ENCODE assay signal across 8 cellular contexts in the genomic region with DNA sequence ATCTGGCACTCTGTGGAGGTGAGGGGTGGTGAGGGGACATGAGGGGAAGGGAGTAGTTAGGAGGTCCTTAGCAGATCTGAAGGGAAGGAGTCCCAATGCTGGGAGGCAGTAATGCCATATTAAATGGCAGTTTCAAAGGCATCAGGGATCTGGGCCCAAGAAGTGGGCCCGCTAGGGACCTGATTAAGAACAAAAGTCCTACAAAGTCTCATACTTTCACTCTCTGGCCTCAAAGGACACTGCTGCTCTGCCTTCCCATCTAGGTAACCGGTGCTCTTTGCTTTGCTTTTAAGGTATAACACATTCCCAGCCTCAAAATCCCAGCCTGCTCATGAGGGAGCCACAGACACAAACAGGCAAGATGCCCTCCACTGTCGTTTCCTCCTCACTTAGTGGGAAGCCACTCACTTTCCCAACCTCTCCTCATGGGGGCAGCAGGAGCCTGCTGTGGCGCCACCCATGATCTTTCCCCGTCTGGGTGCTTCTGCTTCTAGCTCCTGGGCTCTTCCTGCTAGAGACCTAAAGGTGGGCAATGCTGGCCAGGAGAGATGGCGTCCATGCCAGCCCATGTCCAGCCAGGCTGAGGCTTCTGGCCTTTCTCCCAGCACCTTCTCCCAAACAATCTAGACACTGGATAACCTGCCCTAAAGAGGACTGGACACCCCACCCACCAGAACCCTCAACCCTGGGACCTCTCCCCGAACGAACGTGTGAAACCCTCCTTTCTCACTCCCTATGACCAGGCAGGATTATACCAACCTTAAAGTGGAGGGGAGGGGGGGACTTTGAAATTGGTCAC.
DNase-seq lines count a peak whose midpoint lies in the region; ATAC-seq and TF ChIP-seq lines count a peak whose summit lies in the region.

No MANE protein-coding gene starts in this region.

- H3K4me3 ChIP-seq in OCI-LY7 (ENCODE audit: low read depth, low read length, poor library complexity, severe bottlenecking) (no peak overlapping the region), iPS DF 6.9 (ENCODE audit: low read length) (no peak overlapping the region)

- H3K27ac ChIP-seq in OCI-LY7 (ENCODE audit: low read depth, low read length, poor library complexity, severe bottlenecking) (no peak overlapping the region), iPS DF 6.9 (ENCODE audit: low read length) (no peak overlapping the region)

- ATAC-seq in GM21447 (IDR thresholded peaks at IDR 0.05; ENCODE audit: unreplicated experiment) = peak; percentile 83
- peak; percentile 59 for ATAC-seq in HG03575 (IDR thresholded peaks at IDR 0.05; ENCODE audit: extremely low read depth, insufficient number of reproducible peaks, low FRiP score, unreplicated experiment)

- CTCF ChIA-PET in OCI-LY7 (lab: Charles Lee; ENCODE audit: unreplicated experiment) = no interaction called here

- peaks cover 9% of the 10 kb centered on the region for H3K4me1 ChIP-seq in OCI-LY7 (ENCODE audit: insufficient read depth, low read length, poor library complexity, severe bottlenecking)
- H3K4me1 ChIP-seq in iPS DF 6.9 (ENCODE audit: control insufficient read depth, insufficient read depth, low read length) = peaks cover 3% of the 10 kb centered on the region; the same call in 1 of the 2 replicates

- no CpG with 5 or more reads among the region's 9 CpGs for WGBS in iPS DF 6.9 (ENCODE audit: insufficient coverage, insufficient read length)

- no peaks in the 10 kb centered on the region for H4K20me1 ChIP-seq in OCI-LY7 (ENCODE audit: insufficient read depth, low read length)

- no peaks in the 10 kb centered on the region for H3K9me3 ChIP-seq in OCI-LY7 (ENCODE audit: low read length)
- no peaks in the 10 kb centered on the region for H3K9me3 ChIP-seq in iPS DF 6.9 (ENCODE audit: control insufficient read depth, insufficient read depth, low read length)

- intact Hi-C loops in OCI-LY7 (cut with micrococcal nuclease; ENCODE audit: unreplicated experiment) = loop anchor here (10.0 kb wide), 1 partner anchor 579 kb away; no protein-coding TSS in a partner anchor

- peak; percentile 61 for DNase-seq in NCI-H748 (lab: John Stamatoyannopoulos, UW; ENCODE audit: unreplicated experiment)
- DNase-seq in NCI-H748 treated with DMSO at 0.1 percent for 48 hours (lab: John Stamatoyannopoulos, UW) = no peak
- peak; percentile 45 for DNase-seq in OCI-LY7 (ENCODE audit: low spot score)
- peak; percentile 90 for DNase-seq in astrocyte of the hippocampus (ENCODE audit: low read depth, low spot score)
- peak; percentile 31 for DNase-seq in iPS DF 6.9 (ENCODE audit: low read depth, low spot score)
- DNase-seq in smooth muscle cell of the brain vasculature (ENCODE audit: low read depth, low spot score) = peak; percentile 18

- POLR2A ChIA-PET in OCI-LY7 (lab: Charles Lee) = no interaction called here

- H2AFZ ChIP-seq in OCI-LY7 (ENCODE audit: low read length) = peak overlapping the region; percentile 46

- no TSS peak for BruUV-seq in OCI-LY7 (replicated peaks; lab: Mats Ljungman, UMichigan)

- H3K79me2 ChIP-seq in OCI-LY7 (ENCODE audit: insufficient read depth, low read depth, low read length) = no peaks in the 10 kb centered on the region

- H3K36me3 ChIP-seq in OCI-LY7 (ENCODE audit: insufficient read depth, low read length) = no peaks in the 10 kb centered on the region
- no peaks in the 10 kb centered on the region for H3K36me3 ChIP-seq in iPS DF 6.9 (ENCODE audit: control insufficient read depth, insufficient read depth, low read length)

- no peaks in the 10 kb centered on the region for H3K27me3 ChIP-seq in iPS DF 6.9 (ENCODE audit: control insufficient read depth, insufficient read depth, low read length)

- peak; percentile 71 for TF ChIP-seq CTCF in OCI-LY7 (conservative IDR thresholded peaks at IDR 0.05; ENCODE audit: low read length)

- H3K9me2 ChIP-seq in OCI-LY7 (ENCODE audit: insufficient read depth, low read length) = no peaks in the 10 kb centered on the region

- H3K4me2 ChIP-seq in OCI-LY7 (ENCODE audit: low read length) = no peak overlapping the region
